In genomic region chr1:226083303-226084101, GRCh38 we compare ENCODE assay signal across 1 cellular context.
A peak's percentile ranks its signal among the peaks of the same experiment; 100 is the strongest.
TF ChIP-seq lines count a peak whose summit lies in the region.

No MANE protein-coding gene starts in this region.

TF ChIP-seq in SK-N-SH, 30 proteins besides CTCF, POLR2A, EP300 and RAD21 (continued from another document):
- TF ChIP-seq REST (IDR thresholded peaks at IDR 0.05; ENCODE audit: low read depth, low read length), result no peak
- no peak for TF ChIP-seq ZBTB33 (IDR thresholded peaks at IDR 0.05; ENCODE audit: borderline replicate concordance, low read depth)
- TF ChIP-seq GABPA (IDR thresholded peaks at IDR 0.05; ENCODE audit: low read depth), result no peak
- TF ChIP-seq SMC3 (IDR thresholded peaks at IDR 0.05; ENCODE audit: low read depth, low read length), result no peak
- TF ChIP-seq NRF1 (IDR thresholded peaks at IDR 0.05; ENCODE audit: low read depth, low read length), result no peak
- no peak for TF ChIP-seq EZH2phosphoT487 (IDR thresholded peaks at IDR 0.05; ENCODE audit: borderline replicate concordance, low read depth)
- peak; percentile 48 for TF ChIP-seq MXI1 (IDR thresholded peaks at IDR 0.05; ENCODE audit: low read depth, low read length)
- TF ChIP-seq PBX3 (IDR thresholded peaks at IDR 0.05), result no peak
TF ChIP-seq in SK-N-SH: peak in this region for 8.
